In genomic region chr3:68007621-68008226, GRCh38 we compare ENCODE assay signal across 2 cellular contexts.
TF ChIP-seq lines count a peak whose summit lies in the region.

No MANE protein-coding gene starts in this region.

TF ChIP-seq in liver, 16 proteins besides CTCF, POLR2A, EP300 and RAD21 (continued from another document):
- TF ChIP-seq REST (IDR thresholded peaks at IDR 0.05) (no peak), EGR1 (IDR thresholded peaks at IDR 0.05; ENCODE audit: low read depth in 2 of 2) (no peak), FOXA1 (IDR thresholded peaks at IDR 0.05) (no peak), SP1 (IDR thresholded peaks at IDR 0.05) (no peak)
- TF ChIP-seq, protein P1, sequence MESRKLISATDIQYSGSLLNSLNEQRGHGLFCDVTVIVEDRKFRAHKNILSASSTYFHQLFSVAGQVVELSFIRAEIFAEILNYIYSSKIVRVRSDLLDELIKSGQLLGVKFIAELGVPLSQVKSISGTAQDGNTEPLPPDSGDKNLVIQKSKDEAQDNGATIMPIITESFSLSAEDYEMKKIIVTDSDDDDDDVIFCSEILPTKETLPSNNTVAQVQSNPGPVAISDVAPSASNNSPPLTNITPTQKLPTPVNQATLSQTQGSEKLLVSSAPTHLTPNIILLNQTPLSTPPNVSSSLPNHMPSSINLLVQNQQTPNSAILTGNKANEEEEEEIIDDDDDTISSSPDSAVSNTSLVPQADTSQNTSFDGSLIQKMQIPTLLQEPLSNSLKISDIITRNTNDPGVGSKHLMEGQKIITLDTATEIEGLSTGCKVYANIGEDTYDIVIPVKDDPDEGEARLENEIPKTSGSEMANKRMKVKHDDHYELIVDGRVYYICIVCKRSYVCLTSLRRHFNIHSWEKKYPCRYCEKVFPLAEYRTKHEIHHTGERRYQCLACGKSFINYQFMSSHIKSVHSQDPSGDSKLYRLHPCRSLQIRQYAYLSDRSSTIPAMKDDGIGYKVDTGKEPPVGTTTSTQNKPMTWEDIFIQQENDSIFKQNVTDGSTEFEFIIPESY (IDR thresholded peaks at IDR 0.05), result no peak
- TF ChIP-seq, protein P2, sequence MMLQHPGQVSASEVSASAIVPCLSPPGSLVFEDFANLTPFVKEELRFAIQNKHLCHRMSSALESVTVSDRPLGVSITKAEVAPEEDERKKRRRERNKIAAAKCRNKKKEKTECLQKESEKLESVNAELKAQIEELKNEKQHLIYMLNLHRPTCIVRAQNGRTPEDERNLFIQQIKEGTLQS (IDR thresholded peaks at IDR 0.05), result no peak

TF ChIP-seq in HepG2, 621 proteins besides CTCF, POLR2A, EP300 and RAD21 (continued from another document):
- TF ChIP-seq, protein P3, sequence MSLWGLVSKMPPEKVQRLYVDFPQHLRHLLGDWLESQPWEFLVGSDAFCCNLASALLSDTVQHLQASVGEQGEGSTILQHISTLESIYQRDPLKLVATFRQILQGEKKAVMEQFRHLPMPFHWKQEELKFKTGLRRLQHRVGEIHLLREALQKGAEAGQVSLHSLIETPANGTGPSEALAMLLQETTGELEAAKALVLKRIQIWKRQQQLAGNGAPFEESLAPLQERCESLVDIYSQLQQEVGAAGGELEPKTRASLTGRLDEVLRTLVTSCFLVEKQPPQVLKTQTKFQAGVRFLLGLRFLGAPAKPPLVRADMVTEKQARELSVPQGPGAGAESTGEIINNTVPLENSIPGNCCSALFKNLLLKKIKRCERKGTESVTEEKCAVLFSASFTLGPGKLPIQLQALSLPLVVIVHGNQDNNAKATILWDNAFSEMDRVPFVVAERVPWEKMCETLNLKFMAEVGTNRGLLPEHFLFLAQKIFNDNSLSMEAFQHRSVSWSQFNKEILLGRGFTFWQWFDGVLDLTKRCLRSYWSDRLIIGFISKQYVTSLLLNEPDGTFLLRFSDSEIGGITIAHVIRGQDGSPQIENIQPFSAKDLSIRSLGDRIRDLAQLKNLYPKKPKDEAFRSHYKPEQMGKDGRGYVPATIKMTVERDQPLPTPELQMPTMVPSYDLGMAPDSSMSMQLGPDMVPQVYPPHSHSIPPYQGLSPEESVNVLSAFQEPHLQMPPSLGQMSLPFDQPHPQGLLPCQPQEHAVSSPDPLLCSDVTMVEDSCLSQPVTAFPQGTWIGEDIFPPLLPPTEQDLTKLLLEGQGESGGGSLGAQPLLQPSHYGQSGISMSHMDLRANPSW (CRISPR knock-in tag; IDR thresholded peaks at IDR 0.05; ENCODE audit: borderline replicate concordance), result no peak
- TF ChIP-seq NCOA2 (CRISPR knock-in tag; IDR thresholded peaks at IDR 0.05), result no peak
